In the genomic region with DNA sequence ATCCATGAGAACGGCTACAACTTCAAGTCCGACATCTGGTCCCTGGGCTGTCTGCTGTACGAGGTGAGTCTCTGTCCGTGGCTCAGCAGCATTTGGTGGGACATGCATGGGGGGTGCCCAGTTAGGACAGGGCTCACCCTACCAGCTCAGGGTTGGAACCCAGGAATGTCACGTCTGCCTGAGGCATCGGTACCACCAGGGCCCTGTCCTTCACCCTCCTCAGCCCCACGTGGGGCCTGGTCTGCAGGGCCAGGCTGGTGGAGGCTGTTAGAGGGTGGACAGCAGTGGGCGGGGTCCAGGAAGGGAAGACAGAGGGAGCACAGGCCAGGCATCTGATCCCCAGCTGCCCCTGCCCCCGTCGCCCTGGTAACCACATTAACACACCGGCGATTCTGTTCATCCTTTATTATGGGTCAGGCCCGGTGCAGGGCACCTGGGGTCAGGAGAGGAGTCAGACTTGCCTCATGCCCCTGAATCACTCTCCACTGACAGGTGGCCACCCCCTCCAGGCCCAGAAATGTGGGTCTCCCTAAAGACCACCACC, we compare ENCODE assay signal across 14 cellular contexts.
"Had no signal": no experiment of that assay in that cellular context is flagged by ENCODE, and none has a peak within 500 bp of the region (broad histone marks: within the 10 kb centered on the region; RNA-seq: fewer than 3 reads in every experiment).

No MANE protein-coding gene starts in this region.

- H3K4me3 Mint-ChIP-seq: activated CD4-positive, alpha-beta T cell treated with anti-CD3 and anti-CD28 coated beads, Interleukin-2, amount 10 ng/mL, durations not matched to agents 24 days and 14 days; activated naive CD4-positive, alpha-beta T cell treated with anti-CD3 and anti-CD28 coated beads, Interleukin-2, amount 10 ng/mL, durations not matched to agents 7 days and 5 days; activated T-helper 17 cell treated with anti-CD3 and anti-CD28 coated beads, Interleukin-2, amount 50 U/mL, for 72 hours; central memory CD8-positive, alpha-beta T cell; dendritic cell treated with granulocyte-macrophage colony-stimulating factor and Interleukin-4, amounts not matched to agents 40 ng/mL and 50 ng/mL, for 4 days; effector memory CD8-positive, alpha-beta T cell; natural killer cell treated with Interleukin-12 subunit alpha and Interleukin-12 subunit beta and Interleukin-15 and Interleukin-18, amount 100 ng/mL, for 72 hours had no signal

- H3K36me3 ChIP-seq: gastrocnemius medialis had no signal

- H3K9me3 ChIP-seq: gastrocnemius medialis, pancreas had no signal

- H3K27me3 Mint-ChIP-seq: activated CD4-positive, alpha-beta T cell treated with anti-CD3 and anti-CD28 coated beads, Interleukin-2, amount 10 ng/mL, durations not matched to agents 24 days and 14 days; activated naive CD4-positive, alpha-beta T cell treated with anti-CD3 and anti-CD28 coated beads, Interleukin-2, amount 10 ng/mL, durations not matched to agents 7 days and 5 days; activated T-helper 17 cell treated with anti-CD3 and anti-CD28 coated beads, Interleukin-2, amount 50 U/mL, for 72 hours; central memory CD8-positive, alpha-beta T cell; dendritic cell treated with granulocyte-macrophage colony-stimulating factor and Interleukin-4, amounts not matched to agents 40 ng/mL and 50 ng/mL, for 4 days; effector memory CD8-positive, alpha-beta T cell; natural killer cell treated with Interleukin-12 subunit alpha and Interleukin-12 subunit beta and Interleukin-15 and Interleukin-18, amount 100 ng/mL, for 72 hours had no signal

- H3K27ac Mint-ChIP-seq: activated CD4-positive, alpha-beta T cell treated with anti-CD3 and anti-CD28 coated beads, Interleukin-2, amount 10 ng/mL, durations not matched to agents 24 days and 14 days; activated naive CD4-positive, alpha-beta T cell treated with anti-CD3 and anti-CD28 coated beads, Interleukin-2, amount 10 ng/mL, durations not matched to agents 7 days and 5 days; activated T-helper 17 cell treated with anti-CD3 and anti-CD28 coated beads, Interleukin-2, amount 50 U/mL, for 72 hours; dendritic cell treated with granulocyte-macrophage colony-stimulating factor and Interleukin-4, amounts not matched to agents 40 ng/mL and 50 ng/mL, for 4 days; effector memory CD8-positive, alpha-beta T cell; natural killer cell treated with Interleukin-12 subunit alpha and Interleukin-12 subunit beta and Interleukin-15 and Interleukin-18, amount 100 ng/mL, for 72 hours had no signal

- DNase-seq: activated CD4-positive, alpha-beta T cell treated with anti-CD3 and anti-CD28 coated beads, Interleukin-2, amount 10 ng/mL, durations not matched to agents 24 days and 14 days; activated naive CD4-positive, alpha-beta T cell treated with anti-CD3 and anti-CD28 coated beads, Interleukin-2, amount 10 ng/mL, durations not matched to agents 7 days and 5 days; activated T-cell treated with anti-CD3 and anti-CD28 coated beads for 4 hours; effector memory CD8-positive, alpha-beta T cell; gastrocnemius medialis; pancreas; T-helper 1 cell had no signal

- H3K4me1 Mint-ChIP-seq: activated CD4-positive, alpha-beta T cell treated with anti-CD3 and anti-CD28 coated beads, Interleukin-2, amount 10 ng/mL, durations not matched to agents 24 days and 14 days; activated naive CD4-positive, alpha-beta T cell treated with anti-CD3 and anti-CD28 coated beads, Interleukin-2, amount 10 ng/mL, durations not matched to agents 7 days and 5 days; activated T-helper 17 cell treated with anti-CD3 and anti-CD28 coated beads, Interleukin-2, amount 50 U/mL, for 72 hours; central memory CD8-positive, alpha-beta T cell had no signal

- H3K36me3 Mint-ChIP-seq: activated naive CD4-positive, alpha-beta T cell treated with anti-CD3 and anti-CD28 coated beads, Interleukin-2, amount 10 ng/mL, durations not matched to agents 7 days and 5 days; natural killer cell treated with Interleukin-12 subunit alpha and Interleukin-12 subunit beta and Interleukin-15 and Interleukin-18, amount 100 ng/mL, for 72 hours had no signal

- H3K27me3 ChIP-seq: gastrocnemius medialis, pancreas had no signal

- H3K9me3 Mint-ChIP-seq: activated CD4-positive, alpha-beta T cell treated with anti-CD3 and anti-CD28 coated beads, Interleukin-2, amount 10 ng/mL, durations not matched to agents 24 days and 14 days; activated T-helper 17 cell treated with anti-CD3 and anti-CD28 coated beads, Interleukin-2, amount 50 U/mL, for 72 hours; central memory CD8-positive, alpha-beta T cell; dendritic cell treated with granulocyte-macrophage colony-stimulating factor and Interleukin-4, amounts not matched to agents 40 ng/mL and 50 ng/mL, for 4 days; effector memory CD8-positive, alpha-beta T cell; natural killer cell treated with Interleukin-12 subunit alpha and Interleukin-12 subunit beta and Interleukin-15 and Interleukin-18, amount 100 ng/mL, for 72 hours had no signal

- H3K4me3 ChIP-seq: gastrocnemius medialis, pancreas, skin epidermis had no signal

- ATAC-seq: activated T-helper 17 cell treated with anti-CD3 and anti-CD28 coated beads, Interleukin-2, amount 50 U/mL, for 72 hours; effector memory CD8-positive, alpha-beta T cell; gastrocnemius medialis; natural killer cell treated with Interleukin-12 subunit alpha and Interleukin-12 subunit beta and Interleukin-15 and Interleukin-18, amount 100 ng/mL, for 72 hours; pancreas had no signal

- H3K27ac ChIP-seq: epithelial cell of prostate, gastrocnemius medialis, pancreas, skin epidermis, VCaP had no signal

- H3K4me1 ChIP-seq: pancreas had no signal
